ENCODE assay signal across 1 cellular context in genomic region chr11:43311791-43312607, GRCh38.
TF ChIP-seq lines count a peak whose summit lies in the region.

Gene API5, plus strand, starts transcription at chr11:43311996. Its CDS starts 132 bp downstream, at chr11:43312128.

TF ChIP-seq in WTC11, 78 proteins besides CTCF, POLR2A, EP300 and RAD21 (continued from another document and continues in another):
- no peak for TF ChIP-seq USF2 (CRISPR knock-in tag; IDR thresholded peaks at IDR 0.05)
- TF ChIP-seq HMGA2 (CRISPR knock-in tag; IDR thresholded peaks at IDR 0.05): no peak
- peak; percentile 37; the same call in 1 of the 2 replicates for TF ChIP-seq RELA (CRISPR knock-in tag; IDR thresholded peaks at IDR 0.05; ENCODE audit: borderline replicate concordance)
- TF ChIP-seq ZNF232 (CRISPR knock-in tag; IDR thresholded peaks at IDR 0.05): 0 out of 2 replicates have a peak, but pooled peaks have one; percentile 34
- TF ChIP-seq, protein P1, sequence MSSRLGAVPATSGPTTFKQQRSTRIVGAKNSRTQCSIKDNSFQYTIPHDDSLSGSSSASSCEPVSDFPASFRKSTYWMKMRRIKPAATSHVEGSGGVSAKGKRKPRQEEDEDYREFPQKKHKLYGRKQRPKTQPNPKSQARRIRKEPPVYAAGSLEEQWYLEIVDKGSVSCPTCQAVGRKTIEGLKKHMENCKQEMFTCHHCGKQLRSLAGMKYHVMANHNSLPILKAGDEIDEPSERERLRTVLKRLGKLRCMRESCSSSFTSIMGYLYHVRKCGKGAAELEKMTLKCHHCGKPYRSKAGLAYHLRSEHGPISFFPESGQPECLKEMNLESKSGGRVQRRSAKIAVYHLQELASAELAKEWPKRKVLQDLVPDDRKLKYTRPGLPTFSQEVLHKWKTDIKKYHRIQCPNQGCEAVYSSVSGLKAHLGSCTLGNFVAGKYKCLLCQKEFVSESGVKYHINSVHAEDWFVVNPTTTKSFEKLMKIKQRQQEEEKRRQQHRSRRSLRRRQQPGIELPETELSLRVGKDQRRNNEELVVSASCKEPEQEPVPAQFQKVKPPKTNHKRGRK (CRISPR knock-in tag; IDR thresholded peaks at IDR 0.05; ENCODE audit: borderline replicate concordance): no peak
- no peak; the same call in 1 of the 2 replicates for TF ChIP-seq TEAD4 (CRISPR knock-in tag; IDR thresholded peaks at IDR 0.05)
- TF ChIP-seq, protein P2, sequence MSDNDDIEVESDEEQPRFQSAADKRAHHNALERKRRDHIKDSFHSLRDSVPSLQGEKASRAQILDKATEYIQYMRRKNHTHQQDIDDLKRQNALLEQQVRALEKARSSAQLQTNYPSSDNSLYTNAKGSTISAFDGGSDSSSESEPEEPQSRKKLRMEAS (CRISPR knock-in tag; IDR thresholded peaks at IDR 0.05): peak; percentile 51; the same call in 1 of the 2 replicates
- TF ChIP-seq, protein P3, sequence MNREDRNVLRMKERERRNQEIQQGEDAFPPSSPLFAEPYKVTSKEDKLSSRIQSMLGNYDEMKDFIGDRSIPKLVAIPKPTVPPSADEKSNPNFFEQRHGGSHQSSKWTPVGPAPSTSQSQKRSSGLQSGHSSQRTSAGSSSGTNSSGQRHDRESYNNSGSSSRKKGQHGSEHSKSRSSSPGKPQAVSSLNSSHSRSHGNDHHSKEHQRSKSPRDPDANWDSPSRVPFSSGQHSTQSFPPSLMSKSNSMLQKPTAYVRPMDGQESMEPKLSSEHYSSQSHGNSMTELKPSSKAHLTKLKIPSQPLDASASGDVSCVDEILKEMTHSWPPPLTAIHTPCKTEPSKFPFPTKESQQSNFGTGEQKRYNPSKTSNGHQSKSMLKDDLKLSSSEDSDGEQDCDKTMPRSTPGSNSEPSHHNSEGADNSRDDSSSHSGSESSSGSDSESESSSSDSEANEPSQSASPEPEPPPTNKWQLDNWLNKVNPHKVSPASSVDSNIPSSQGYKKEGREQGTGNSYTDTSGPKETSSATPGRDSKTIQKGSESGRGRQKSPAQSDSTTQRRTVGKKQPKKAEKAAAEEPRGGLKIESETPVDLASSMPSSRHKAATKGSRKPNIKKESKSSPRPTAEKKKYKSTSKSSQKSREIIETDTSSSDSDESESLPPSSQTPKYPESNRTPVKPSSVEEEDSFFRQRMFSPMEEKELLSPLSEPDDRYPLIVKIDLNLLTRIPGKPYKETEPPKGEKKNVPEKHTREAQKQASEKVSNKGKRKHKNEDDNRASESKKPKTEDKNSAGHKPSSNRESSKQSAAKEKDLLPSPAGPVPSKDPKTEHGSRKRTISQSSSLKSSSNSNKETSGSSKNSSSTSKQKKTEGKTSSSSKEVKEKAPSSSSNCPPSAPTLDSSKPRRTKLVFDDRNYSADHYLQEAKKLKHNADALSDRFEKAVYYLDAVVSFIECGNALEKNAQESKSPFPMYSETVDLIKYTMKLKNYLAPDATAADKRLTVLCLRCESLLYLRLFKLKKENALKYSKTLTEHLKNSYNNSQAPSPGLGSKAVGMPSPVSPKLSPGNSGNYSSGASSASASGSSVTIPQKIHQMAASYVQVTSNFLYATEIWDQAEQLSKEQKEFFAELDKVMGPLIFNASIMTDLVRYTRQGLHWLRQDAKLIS (CRISPR knock-in tag; IDR thresholded peaks at IDR 0.05; ENCODE audit: borderline replicate concordance): no peak
- TF ChIP-seq ZBTB43 (CRISPR knock-in tag; IDR thresholded peaks at IDR 0.05): no peak
- TF ChIP-seq FOXP1 (CRISPR knock-in tag; IDR thresholded peaks at IDR 0.05; ENCODE audit: borderline replicate concordance): peak; percentile 36; the same call in 1 of the 2 replicates
- TF ChIP-seq, protein P4, sequence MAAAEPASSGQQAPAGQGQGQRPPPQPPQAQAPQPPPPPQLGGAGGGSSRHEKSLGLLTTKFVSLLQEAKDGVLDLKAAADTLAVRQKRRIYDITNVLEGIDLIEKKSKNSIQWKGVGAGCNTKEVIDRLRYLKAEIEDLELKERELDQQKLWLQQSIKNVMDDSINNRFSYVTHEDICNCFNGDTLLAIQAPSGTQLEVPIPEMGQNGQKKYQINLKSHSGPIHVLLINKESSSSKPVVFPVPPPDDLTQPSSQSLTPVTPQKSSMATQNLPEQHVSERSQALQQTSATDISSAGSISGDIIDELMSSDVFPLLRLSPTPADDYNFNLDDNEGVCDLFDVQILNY (CRISPR knock-in tag; IDR thresholded peaks at IDR 0.05): no peak; the same call in 1 of the 2 replicates
- TF ChIP-seq, protein P5, sequence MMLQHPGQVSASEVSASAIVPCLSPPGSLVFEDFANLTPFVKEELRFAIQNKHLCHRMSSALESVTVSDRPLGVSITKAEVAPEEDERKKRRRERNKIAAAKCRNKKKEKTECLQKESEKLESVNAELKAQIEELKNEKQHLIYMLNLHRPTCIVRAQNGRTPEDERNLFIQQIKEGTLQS (CRISPR knock-in tag; conservative IDR thresholded peaks at IDR 0.05): no peak
- TF ChIP-seq CBFB (CRISPR knock-in tag; IDR thresholded peaks at IDR 0.05; ENCODE audit: low read depth): no peak
- no peak for TF ChIP-seq IRF2 (CRISPR knock-in tag; IDR thresholded peaks at IDR 0.05; ENCODE audit: borderline replicate concordance, low read depth)
- peak; percentile 66; the same call in 1 of the 2 replicates for TF ChIP-seq CREM (CRISPR knock-in tag; IDR thresholded peaks at IDR 0.05)
- TF ChIP-seq ZNF425 (CRISPR knock-in tag; conservative IDR thresholded peaks at IDR 0.05): no peak
- TF ChIP-seq, protein P6, sequence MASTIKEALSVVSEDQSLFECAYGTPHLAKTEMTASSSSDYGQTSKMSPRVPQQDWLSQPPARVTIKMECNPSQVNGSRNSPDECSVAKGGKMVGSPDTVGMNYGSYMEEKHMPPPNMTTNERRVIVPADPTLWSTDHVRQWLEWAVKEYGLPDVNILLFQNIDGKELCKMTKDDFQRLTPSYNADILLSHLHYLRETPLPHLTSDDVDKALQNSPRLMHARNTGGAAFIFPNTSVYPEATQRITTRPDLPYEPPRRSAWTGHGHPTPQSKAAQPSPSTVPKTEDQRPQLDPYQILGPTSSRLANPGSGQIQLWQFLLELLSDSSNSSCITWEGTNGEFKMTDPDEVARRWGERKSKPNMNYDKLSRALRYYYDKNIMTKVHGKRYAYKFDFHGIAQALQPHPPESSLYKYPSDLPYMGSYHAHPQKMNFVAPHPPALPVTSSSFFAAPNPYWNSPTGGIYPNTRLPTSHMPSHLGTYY (CRISPR knock-in tag; IDR thresholded peaks at IDR 0.05): no peak
- TF ChIP-seq, protein P7, sequence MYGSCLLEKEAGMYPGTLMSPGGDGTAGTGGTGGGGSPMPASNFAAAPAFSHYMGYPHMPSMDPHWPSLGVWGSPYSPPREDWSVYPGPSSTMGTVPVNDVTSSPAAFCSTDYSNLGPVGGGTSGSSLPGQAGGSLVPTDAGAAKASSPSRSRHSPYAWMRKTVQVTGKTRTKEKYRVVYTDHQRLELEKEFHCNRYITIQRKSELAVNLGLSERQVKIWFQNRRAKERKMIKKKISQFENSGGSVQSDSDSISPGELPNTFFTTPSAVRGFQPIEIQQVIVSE (CRISPR knock-in tag; IDR thresholded peaks at IDR 0.05; ENCODE audit: borderline replicate concordance): no peak
- TF ChIP-seq, protein P8, sequence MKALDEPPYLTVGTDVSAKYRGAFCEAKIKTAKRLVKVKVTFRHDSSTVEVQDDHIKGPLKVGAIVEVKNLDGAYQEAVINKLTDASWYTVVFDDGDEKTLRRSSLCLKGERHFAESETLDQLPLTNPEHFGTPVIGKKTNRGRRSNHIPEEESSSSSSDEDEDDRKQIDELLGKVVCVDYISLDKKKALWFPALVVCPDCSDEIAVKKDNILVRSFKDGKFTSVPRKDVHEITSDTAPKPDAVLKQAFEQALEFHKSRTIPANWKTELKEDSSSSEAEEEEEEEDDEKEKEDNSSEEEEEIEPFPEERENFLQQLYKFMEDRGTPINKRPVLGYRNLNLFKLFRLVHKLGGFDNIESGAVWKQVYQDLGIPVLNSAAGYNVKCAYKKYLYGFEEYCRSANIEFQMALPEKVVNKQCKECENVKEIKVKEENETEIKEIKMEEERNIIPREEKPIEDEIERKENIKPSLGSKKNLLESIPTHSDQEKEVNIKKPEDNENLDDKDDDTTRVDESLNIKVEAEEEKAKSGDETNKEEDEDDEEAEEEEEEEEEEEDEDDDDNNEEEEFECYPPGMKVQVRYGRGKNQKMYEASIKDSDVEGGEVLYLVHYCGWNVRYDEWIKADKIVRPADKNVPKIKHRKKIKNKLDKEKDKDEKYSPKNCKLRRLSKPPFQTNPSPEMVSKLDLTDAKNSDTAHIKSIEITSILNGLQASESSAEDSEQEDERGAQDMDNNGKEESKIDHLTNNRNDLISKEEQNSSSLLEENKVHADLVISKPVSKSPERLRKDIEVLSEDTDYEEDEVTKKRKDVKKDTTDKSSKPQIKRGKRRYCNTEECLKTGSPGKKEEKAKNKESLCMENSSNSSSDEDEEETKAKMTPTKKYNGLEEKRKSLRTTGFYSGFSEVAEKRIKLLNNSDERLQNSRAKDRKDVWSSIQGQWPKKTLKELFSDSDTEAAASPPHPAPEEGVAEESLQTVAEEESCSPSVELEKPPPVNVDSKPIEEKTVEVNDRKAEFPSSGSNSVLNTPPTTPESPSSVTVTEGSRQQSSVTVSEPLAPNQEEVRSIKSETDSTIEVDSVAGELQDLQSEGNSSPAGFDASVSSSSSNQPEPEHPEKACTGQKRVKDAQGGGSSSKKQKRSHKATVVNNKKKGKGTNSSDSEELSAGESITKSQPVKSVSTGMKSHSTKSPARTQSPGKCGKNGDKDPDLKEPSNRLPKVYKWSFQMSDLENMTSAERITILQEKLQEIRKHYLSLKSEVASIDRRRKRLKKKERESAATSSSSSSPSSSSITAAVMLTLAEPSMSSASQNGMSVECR (CRISPR knock-in tag; IDR thresholded peaks at IDR 0.05; ENCODE audit: borderline replicate concordance): no peak
- no peak for TF ChIP-seq NR2C2 (CRISPR knock-in tag; IDR thresholded peaks at IDR 0.05)
- no peak for TF ChIP-seq ZNF219 (CRISPR knock-in tag; IDR thresholded peaks at IDR 0.05; ENCODE audit: borderline replicate concordance)
- no peak for TF ChIP-seq TCF7 (CRISPR knock-in tag; IDR thresholded peaks at IDR 0.05; ENCODE audit: low read depth)
- no peak for TF ChIP-seq NFE2L1 (CRISPR knock-in tag; IDR thresholded peaks at IDR 0.05)
- TF ChIP-seq, protein P9, sequence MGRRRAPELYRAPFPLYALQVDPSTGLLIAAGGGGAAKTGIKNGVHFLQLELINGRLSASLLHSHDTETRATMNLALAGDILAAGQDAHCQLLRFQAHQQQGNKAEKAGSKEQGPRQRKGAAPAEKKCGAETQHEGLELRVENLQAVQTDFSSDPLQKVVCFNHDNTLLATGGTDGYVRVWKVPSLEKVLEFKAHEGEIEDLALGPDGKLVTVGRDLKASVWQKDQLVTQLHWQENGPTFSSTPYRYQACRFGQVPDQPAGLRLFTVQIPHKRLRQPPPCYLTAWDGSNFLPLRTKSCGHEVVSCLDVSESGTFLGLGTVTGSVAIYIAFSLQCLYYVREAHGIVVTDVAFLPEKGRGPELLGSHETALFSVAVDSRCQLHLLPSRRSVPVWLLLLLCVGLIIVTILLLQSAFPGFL (CRISPR knock-in tag; IDR thresholded peaks at IDR 0.05; ENCODE audit: borderline replicate concordance): no peak
- no peak for TF ChIP-seq PRRX2 (CRISPR knock-in tag; IDR thresholded peaks at IDR 0.05)
- TF ChIP-seq JUN (CRISPR knock-in tag; IDR thresholded peaks at IDR 0.05): no peak
- TF ChIP-seq JAZF1 (CRISPR knock-in tag; IDR thresholded peaks at IDR 0.05): no peak
- TF ChIP-seq, protein P10, sequence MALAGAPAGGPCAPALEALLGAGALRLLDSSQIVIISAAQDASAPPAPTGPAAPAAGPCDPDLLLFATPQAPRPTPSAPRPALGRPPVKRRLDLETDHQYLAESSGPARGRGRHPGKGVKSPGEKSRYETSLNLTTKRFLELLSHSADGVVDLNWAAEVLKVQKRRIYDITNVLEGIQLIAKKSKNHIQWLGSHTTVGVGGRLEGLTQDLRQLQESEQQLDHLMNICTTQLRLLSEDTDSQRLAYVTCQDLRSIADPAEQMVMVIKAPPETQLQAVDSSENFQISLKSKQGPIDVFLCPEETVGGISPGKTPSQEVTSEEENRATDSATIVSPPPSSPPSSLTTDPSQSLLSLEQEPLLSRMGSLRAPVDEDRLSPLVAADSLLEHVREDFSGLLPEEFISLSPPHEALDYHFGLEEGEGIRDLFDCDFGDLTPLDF (CRISPR knock-in tag; IDR thresholded peaks at IDR 0.05): no peak
- no peak for TF ChIP-seq GRHL2 (CRISPR knock-in tag; IDR thresholded peaks at IDR 0.05; ENCODE audit: insufficient replicate concordance, severe bottlenecking)
- no peak for TF ChIP-seq ZNF671 (CRISPR knock-in tag; IDR thresholded peaks at IDR 0.05)
- no peak for TF ChIP-seq MLX (CRISPR knock-in tag; IDR thresholded peaks at IDR 0.05)
- no peak for TF ChIP-seq GTF2I (CRISPR knock-in tag; conservative IDR thresholded peaks at IDR 0.05)
